In the genomic region with DNA sequence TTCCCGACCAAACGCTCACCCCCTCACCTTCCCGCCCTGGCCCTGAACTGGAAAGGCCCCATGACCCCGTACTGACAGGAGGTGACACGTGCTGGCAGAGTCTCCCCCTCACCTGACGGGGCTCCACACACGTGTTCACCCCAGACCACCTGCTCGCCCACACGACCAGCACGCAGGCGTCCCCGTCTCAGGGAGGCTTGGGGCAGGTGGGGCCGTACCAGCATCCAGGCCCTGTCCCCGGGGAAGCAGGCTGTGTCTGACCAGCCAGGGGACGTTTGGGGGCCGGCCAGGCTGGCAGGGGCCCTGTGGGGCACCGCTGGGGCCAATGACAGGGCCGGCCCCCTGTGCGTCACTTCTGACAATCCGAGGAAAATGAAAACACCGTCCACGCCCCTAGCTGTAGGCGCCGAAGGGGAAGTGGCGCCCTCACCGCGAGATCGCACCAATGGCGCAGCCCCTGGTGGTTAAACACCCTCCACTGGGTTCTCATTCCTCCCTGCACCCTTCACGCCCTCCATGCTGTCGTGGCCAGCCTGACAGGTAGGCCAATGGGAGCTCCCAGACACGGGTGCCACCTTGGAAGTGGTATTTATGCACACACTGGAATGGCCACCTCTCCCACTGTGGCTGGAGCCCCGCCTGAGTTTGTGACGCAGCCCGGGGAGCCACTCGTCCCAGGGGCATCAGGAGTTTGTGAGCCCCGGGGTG, we compare ENCODE assay signal across 21 cellular contexts. TPM values are rescaled to one million over a fixed set of nuclear protein-coding genes. Genes with fewer than 3 reads are reported as not detected.
"Had no signal": no experiment of that assay in that cellular context is flagged by ENCODE, and none has a peak within 500 bp of the region (broad histone marks: within the 10 kb centered on the region; RNA-seq: fewer than 3 reads in every experiment).

No MANE protein-coding gene starts in this region.

- H3K27ac ChIP-seq: colonic mucosa, dorsolateral prefrontal cortex, esophagus squamous epithelium, gastrocnemius medialis, upper lobe of left lung had no signal

- DNase-seq: activated CD8-positive, alpha-beta memory T cell treated with anti-CD3 and anti-CD28 coated beads for 24 hours; activated CD8-positive, alpha-beta memory T cell treated with anti-CD3 and anti-CD28 coated beads, Interleukin-2, amount 50 U/mL, for 4 hours; activated naive CD4-positive, alpha-beta T cell treated with Interleukin-2 at 50 U/mL for 16 hours; activated naive CD8-positive, alpha-beta T cell treated with anti-CD3 and anti-CD28 coated beads for 36 hours; activated T-cell treated with anti-CD3 and anti-CD28 coated beads, Interleukin-2, amount 50 U/mL, for 48 hours; colonic mucosa; dorsolateral prefrontal cortex; esophagus squamous epithelium; gastrocnemius medialis; head of caudate nucleus; hypothalamus; occipital lobe; retina; stimulated activated CD4-positive, alpha-beta T cell treated with anti-CD3 and anti-CD28 coated beads, Interleukin-12 subunit alpha, Interleukin-12 subunit beta, amount 100 ng/mL, for 4 hours; stimulated activated CD4-positive, alpha-beta T cell treated with anti-CD3 and anti-CD28 coated beads, Interleukin-4, amount 100 ng/mL, for 4 hours; stimulated activated naive CD8-positive, alpha-beta T cell treated with anti-CD3 and anti-CD28 coated beads, Interleukin-15, Interleukin-2, amounts not matched to agents 100 U/mL and 50 U/mL, for 24 hours; T-helper 9 cell had no signal

- ATAC-seq: gastrocnemius medialis; stimulated activated naive CD8-positive, alpha-beta T cell treated with anti-CD3 and anti-CD28 coated beads, Interleukin-15, Interleukin-2, amounts not matched to agents 100 U/mL and 50 U/mL, for 24 hours had no signal

- H3K36me3 ChIP-seq: gastrocnemius medialis had no signal

- H3K27me3 ChIP-seq: colonic mucosa, dorsolateral prefrontal cortex, esophagus squamous epithelium, gastrocnemius medialis, upper lobe of left lung had no signal

- FAIRE-seq: astrocyte, islet of Langerhans had no signal

- H3K4me1 ChIP-seq: colonic mucosa, gastrocnemius medialis, upper lobe of left lung had no signal

- H3K4me3 ChIP-seq: colonic mucosa, dorsolateral prefrontal cortex, esophagus squamous epithelium, gastrocnemius medialis, lung, upper lobe of left lung had no signal

- H3K9me3 ChIP-seq: colonic mucosa, esophagus squamous epithelium, gastrocnemius medialis, upper lobe of left lung had no signal

RNA-seq across cellular contexts. Expression of a gene that starts 49.4 kb away (rescaled TPM):
- total RNA-seq: gastrocnemius medialis had no signal
